8 cellular contexts compared by ENCODE assay signal in the genomic region with DNA sequence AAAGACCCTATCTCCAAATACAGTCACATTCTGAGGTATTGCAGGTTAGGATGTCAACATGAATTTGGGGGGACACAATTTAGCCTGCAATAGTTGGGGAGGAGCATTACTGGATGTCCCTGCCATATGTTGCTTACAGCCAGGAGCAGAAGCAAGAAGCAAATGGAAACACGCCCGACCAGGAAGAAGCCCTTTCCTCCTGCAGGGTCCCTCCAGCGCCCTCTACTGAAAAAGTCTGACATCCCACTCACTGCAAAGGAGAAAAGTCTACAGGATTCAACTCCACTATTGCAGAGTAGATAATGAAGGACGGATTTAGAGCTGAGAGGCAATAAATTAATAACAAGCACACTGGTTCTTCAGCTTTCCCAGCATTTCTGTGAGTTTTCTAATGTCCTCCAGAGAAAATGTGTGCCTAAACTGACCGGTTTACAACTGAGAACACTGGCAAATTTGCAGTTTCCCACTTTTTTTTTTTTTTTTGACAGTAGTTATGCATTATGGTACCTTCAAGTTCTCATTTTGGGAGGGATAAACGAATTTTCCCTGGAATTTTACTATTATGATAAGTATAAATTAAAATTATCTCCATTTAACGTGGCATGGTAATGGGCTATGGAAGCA. TPM values are rescaled to one million over a fixed set of nuclear protein-coding genes. Genes with fewer than 3 reads are reported as not detected.
A peak's percentile ranks its signal among the peaks of the same experiment; 100 is the strongest.
DNase-seq lines count a peak whose midpoint lies in the region; ATAC-seq and TF ChIP-seq lines count a peak whose summit lies in the region.

No MANE protein-coding gene starts in this region.

- TF ChIP-seq CTCF in BJ (IDR thresholded peaks at IDR 0.05; ENCODE audit: insufficient read depth, low read depth, low read length) (peak; percentile 79), LNCaP clone FGC (IDR thresholded peaks at IDR 0.05; ENCODE audit: control insufficient read depth, extremely low read depth, insufficient read depth) (peak; percentile 56), RWPE1 (conservative IDR thresholded peaks at IDR 0.05; ENCODE audit: low read depth) (peak; percentile 40), sigmoid colon (IDR thresholded peaks at IDR 0.05) (peak in 2 of 4 experiments; percentile 28 to 48)

- H3K9me3 Mint-ChIP-seq in activated T-helper 1 cell treated with anti-CD3 and anti-CD28 coated beads, Interleukin-12 subunit alpha, Interleukin-12 subunit beta, Interleukin-2, Interleukin-4 antibody, amounts not matched to agents 30 ng/mL and 10 ng/mL and 1 ng/mL, durations not matched to agents 14 hours and 24 hours and 36 hours, result no peaks in the 10 kb centered on the region

- CTCF ChIA-PET in BJ (lab: Yijun Ruan, JAX) (interaction anchor here (0.6 to 5.2 kb wide), 19 partner anchors 8 to 322 kb away, joined by 3 to 38 read pairs (median 4); a partner anchor contains a TSS), RWPE1 (lab: Yijun Ruan, JAX) (interaction anchor here (0.5 kb wide), 2 partner anchors 29 to 1326 kb away, joined by 3 read pairs; no protein-coding TSS in a partner anchor)

- no peak for DNase-seq in BJ (ENCODE audit: low read depth)
- peak; percentile 31 for DNase-seq in LNCaP clone FGC (ENCODE audit: low read depth)
- peak; percentile 18 for DNase-seq in RWPE1 (ENCODE audit: low spot score)
- peak; percentile 62 for DNase-seq in activated T-helper 1 cell treated with anti-CD3 and anti-CD28 coated beads, Interleukin-12 subunit alpha, Interleukin-12 subunit beta, Interleukin-2, Interleukin-4 antibody, amounts not matched to agents 30 ng/mL and 10 ng/mL and 1 ng/mL, durations not matched to agents 14 hours and 24 hours and 36 hours (ENCODE audit: low spot score)
- DNase-seq in globus pallidus (ENCODE audit: low spot score), result peak; percentile 61
- DNase-seq in sigmoid colon, result peak; percentile 74

- peaks cover 37% of the 10 kb centered on the region for H3K4me1 Mint-ChIP-seq in activated T-helper 1 cell treated with anti-CD3 and anti-CD28 coated beads, Interleukin-12 subunit alpha, Interleukin-12 subunit beta, Interleukin-2, Interleukin-4 antibody, amounts not matched to agents 30 ng/mL and 10 ng/mL and 1 ng/mL, durations not matched to agents 14 hours and 24 hours and 36 hours (ENCODE audit: low read depth)

- no peaks in the 10 kb centered on the region for H3K36me3 ChIP-seq in BJ (ENCODE audit: control insufficient read depth, insufficient read depth, low read length)
- no peaks in the 10 kb centered on the region for H3K36me3 ChIP-seq in sigmoid colon

- H3K36me3 Mint-ChIP-seq in activated T-helper 1 cell treated with anti-CD3 and anti-CD28 coated beads, Interleukin-12 subunit alpha, Interleukin-12 subunit beta, Interleukin-2, Interleukin-4 antibody, amounts not matched to agents 30 ng/mL and 10 ng/mL and 1 ng/mL, durations not matched to agents 14 hours and 24 hours and 36 hours (ENCODE audit: low read depth), result peaks cover 11% of the 10 kb centered on the region

- no peak overlapping the region for H3K27ac ChIP-seq in RWPE1
- no peak overlapping the region for H3K27ac ChIP-seq in sigmoid colon

- ATAC-seq in GM19395 (IDR thresholded peaks at IDR 0.05; ENCODE audit: unreplicated experiment), result peak; percentile 63
- no peak for ATAC-seq in HG03521 (IDR thresholded peaks at IDR 0.05; ENCODE audit: unreplicated experiment)

- intact Hi-C loops in activated T-helper 1 cell treated with anti-CD3 and anti-CD28 coated beads, Interleukin-12 subunit alpha, Interleukin-12 subunit beta, Interleukin-2, Interleukin-4 antibody, amounts not matched to agents 30 ng/mL and 10 ng/mL and 1 ng/mL, durations not matched to agents 14 hours and 24 hours and 36 hours (cut with micrococcal nuclease), result loop anchor here (1.0 kb wide), 5 partner anchors 10 to 179 kb away; no protein-coding TSS in a partner anchor
- intact Hi-C loops in sigmoid colon (cut with DNase I), result no loop called here

- H3K4me3 Mint-ChIP-seq in activated T-helper 1 cell treated with anti-CD3 and anti-CD28 coated beads, Interleukin-12 subunit alpha, Interleukin-12 subunit beta, Interleukin-2, Interleukin-4 antibody, amounts not matched to agents 30 ng/mL and 10 ng/mL and 1 ng/mL, durations not matched to agents 14 hours and 24 hours and 36 hours, result no peak overlapping the region

- no peaks in the 10 kb centered on the region for H3K9me3 ChIP-seq in sigmoid colon

- TF ChIP-seq EP300 in sigmoid colon (IDR thresholded peaks at IDR 0.05), result no peak

- POLR2A ChIA-PET in BJ (lab: Charles Lee), result interaction anchor here (0.6 kb wide), 2 partner anchors 36 to 138 kb away, joined by 5 to 6 read pairs; no protein-coding TSS in a partner anchor
- POLR2A ChIA-PET in RWPE1 (lab: Yijun Ruan, JAX; ENCODE audit: low non-redundant PET), result no interaction called here

- no peak overlapping the region for H3K27ac Mint-ChIP-seq in activated T-helper 1 cell treated with anti-CD3 and anti-CD28 coated beads, Interleukin-12 subunit alpha, Interleukin-12 subunit beta, Interleukin-2, Interleukin-4 antibody, amounts not matched to agents 30 ng/mL and 10 ng/mL and 1 ng/mL, durations not matched to agents 14 hours and 24 hours and 36 hours

- WGBS in sigmoid colon, 2 donors, result 17 to 31% methylated on average over 7 of the region's 7 CpGs

- no peak for TF ChIP-seq POLR2A in sigmoid colon (IDR thresholded peaks at IDR 0.05)

- H3K27me3 ChIP-seq in BJ (ENCODE audit: control insufficient read depth, insufficient read depth, low read length) (no peaks in the 10 kb centered on the region), sigmoid colon (no peaks in the 10 kb centered on the region)

- H3K4me1 ChIP-seq in sigmoid colon, result peaks cover 0 to 24% (median 18%) of the 10 kb centered on the region in 4 donors

- H3K27me3 Mint-ChIP-seq in activated T-helper 1 cell treated with anti-CD3 and anti-CD28 coated beads, Interleukin-12 subunit alpha, Interleukin-12 subunit beta, Interleukin-2, Interleukin-4 antibody, amounts not matched to agents 30 ng/mL and 10 ng/mL and 1 ng/mL, durations not matched to agents 14 hours and 24 hours and 36 hours (ENCODE audit: insufficient read depth), result peaks cover 7% of the 10 kb centered on the region

- H3K4me3 ChIP-seq in BJ (ENCODE audit: low read depth, low read length) (no peak overlapping the region), LNCaP clone FGC (ENCODE audit: low read depth, low read length) (no peak overlapping the region), sigmoid colon (no peak overlapping the region)

RNA-seq across cellular contexts. Expression of a gene that starts 31.7 kb away (rescaled TPM):
- polyA plus RNA-seq in BJ (2011; rRNA removed) (14.5 and 21.0 TPM in 2 replicates), sigmoid colon (10 to 100 TPM; 10.8 to 16.8 (median 12.7) TPM)
- polyA minus RNA-seq in BJ (2011; rRNA and poly(A)+ RNA removed), result 8.5 and 13.0 TPM in 2 replicates
- total RNA-seq in activated T-helper 1 cell treated with anti-CD3 and anti-CD28 coated beads, Interleukin-12 subunit alpha, Interleukin-12 subunit beta, Interleukin-2, Interleukin-4 antibody, amounts not matched to agents 30 ng/mL and 10 ng/mL and 1 ng/mL, durations not matched to agents 14 hours and 24 hours and 36 hours, result 22.5 and 22.6 TPM in 2 replicates
- 1 to 10 TPM; 5.6 to 7.8 (median 7.2) TPM for total RNA-seq in sigmoid colon
